9 cellular contexts compared by ENCODE assay signal in genomic region chr4:5821665-5822358, GRCh38.
DNase-seq lines count a peak whose midpoint lies in the region; ATAC-seq, FAIRE-seq and TF ChIP-seq lines count a peak whose summit lies in the region.
"Had no signal": no experiment of that assay in that cellular context is flagged by ENCODE, and none has a peak within 500 bp of the region (broad histone marks: within the 10 kb centered on the region; RNA-seq: fewer than 3 reads in every experiment).

No MANE protein-coding gene starts in this region.

- no peaks in the 10 kb centered on the region for H3K9me3 Mint-ChIP-seq in stimulated activated memory B cell treated with anti-CD40 and anti-IgM and Interleukin-4, amounts not matched to agents 10 μg/mL and 1 μg/mL and 100 μg/mL, for 72 hours

- no peaks in the 10 kb centered on the region for H3K9me3 ChIP-seq in RWPE2 (ENCODE audit: severe bottlenecking)

- peaks cover 3% of the 10 kb centered on the region for H3K27me3 Mint-ChIP-seq in stimulated activated memory B cell treated with anti-CD40 and anti-IgM and Interleukin-4, amounts not matched to agents 10 μg/mL and 1 μg/mL and 100 μg/mL, for 72 hours

- FAIRE-seq in D721Med (lab: Jason Lieb, UNC): no peak
- FAIRE-seq: TTC549 had no signal

- ATAC-seq in RWPE2 (ENCODE audit: low read depth) (no peak), GM21447 (IDR thresholded peaks at IDR 0.05; ENCODE audit: unreplicated experiment) (no peak), HG02885 (IDR thresholded peaks at IDR 0.05; ENCODE audit: poor library complexity, unreplicated experiment) (no peak)
- no peak for ATAC-seq in stimulated activated memory B cell treated with anti-CD40 and anti-IgM and Interleukin-4, amounts not matched to agents 10 μg/mL and 1 μg/mL and 100 μg/mL, for 72 hours

- H3K27ac Mint-ChIP-seq in stimulated activated memory B cell treated with anti-CD40 and anti-IgM and Interleukin-4, amounts not matched to agents 10 μg/mL and 1 μg/mL and 100 μg/mL, for 72 hours: no peak overlapping the region

- H3K4me1 ChIP-seq in RWPE2 (ENCODE audit: insufficient read depth, poor library complexity, severe bottlenecking): no peaks in the 10 kb centered on the region

- H3K4me3 Mint-ChIP-seq in stimulated activated memory B cell treated with anti-CD40 and anti-IgM and Interleukin-4, amounts not matched to agents 10 μg/mL and 1 μg/mL and 100 μg/mL, for 72 hours: no peak overlapping the region

- H3K36me3 Mint-ChIP-seq in stimulated activated memory B cell treated with anti-CD40 and anti-IgM and Interleukin-4, amounts not matched to agents 10 μg/mL and 1 μg/mL and 100 μg/mL, for 72 hours: no peaks in the 10 kb centered on the region

- no peak overlapping the region for H3K4me3 ChIP-seq in RWPE2 (ENCODE audit: severe bottlenecking)

- no peaks in the 10 kb centered on the region for H3K27me3 ChIP-seq in RWPE2 (ENCODE audit: insufficient read depth, poor library complexity, severe bottlenecking)

- DNase-seq in D721Med (ENCODE audit: insufficient read length, low spot score): no peak
- no peak for DNase-seq in RWPE2 (ENCODE audit: low spot score)
- peak; percentile 83 for DNase-seq in iPS-NIHi11 (ENCODE audit: low spot score)
- DNase-seq in NCI-H510A (lab: John Stamatoyannopoulos, UW): no peak

- H3K4me1 Mint-ChIP-seq in stimulated activated memory B cell treated with anti-CD40 and anti-IgM and Interleukin-4, amounts not matched to agents 10 μg/mL and 1 μg/mL and 100 μg/mL, for 72 hours: no peaks in the 10 kb centered on the region

- H3K27ac ChIP-seq in 22Rv1: no peak overlapping the region
- H3K27ac ChIP-seq in RWPE2 (ENCODE audit: poor library complexity, severe bottlenecking): no peak overlapping the region

- TF ChIP-seq CTCF in 22Rv1 (IDR thresholded peaks at IDR 0.05) (peak; percentile 76), D721Med (IDR thresholded peaks at IDR 0.05; ENCODE audit: insufficient read depth, missing control alignments) (peak; percentile 24), RWPE2 (IDR thresholded peaks at IDR 0.05; ENCODE audit: poor library complexity, severe bottlenecking) (peak; percentile 46)

- peaks cover 31% of the 10 kb centered on the region for H3K36me3 ChIP-seq in RWPE2 (ENCODE audit: low read depth)

Comparison
In these comparisons a context has a peak if more than half of its experiments do, and no peak if none do; other contexts are left out.
1. CTCF ChIP-seq: peak in every context shown above with its lines; median percentile 76 in 22Rv1; 46 in RWPE2; 24 in D721Med.